23 cellular contexts compared by ENCODE assay signal in the genomic region with DNA sequence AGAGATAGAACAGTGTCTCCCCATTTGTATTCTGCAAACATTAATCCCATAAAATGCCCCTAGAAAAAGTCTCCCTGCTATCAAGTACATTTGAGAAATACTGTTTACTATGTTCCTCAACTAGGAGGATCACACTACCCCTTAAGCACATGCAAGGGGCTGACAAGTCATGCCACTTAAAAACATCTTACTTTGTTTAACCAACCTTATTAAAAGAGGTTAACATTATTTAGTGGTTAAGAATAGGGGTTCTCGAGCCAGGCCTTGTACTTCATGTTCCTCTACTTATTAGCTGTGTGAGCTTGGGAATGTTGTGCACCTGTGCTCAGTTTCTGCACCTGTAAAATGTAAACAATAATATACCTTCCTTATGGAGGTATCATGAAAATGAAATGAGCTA.
DNase-seq lines count a peak whose midpoint lies in the region; ATAC-seq, FAIRE-seq and TF ChIP-seq lines count a peak whose summit lies in the region.
"Had no signal": no experiment of that assay in that cellular context is flagged by ENCODE, and none has a peak within 500 bp of the region (broad histone marks: within the 10 kb centered on the region; RNA-seq: fewer than 3 reads in every experiment).

No MANE protein-coding gene starts in this region.

- WGBS in transverse colon (ENCODE audit: low coverage in 1 of 2), 2 donors = 84 to 100% methylated on average over 1 of the region's 1 CpG

- H3K9ac ChIP-seq in Loucy (ENCODE audit: low read depth, low read length, poor library complexity, severe bottlenecking) = no peak overlapping the region
- H3K9ac ChIP-seq: BLaER1 treated with 17β-estradiol and CSF1 and Interleukin-3, amounts not matched to agents 10 nM and 100 nM had no signal

- H3K4me2 ChIP-seq in Loucy (ENCODE audit: low read depth, low read length, poor library complexity, severe bottlenecking) = peak overlapping the region; percentile 34
- H3K4me2 ChIP-seq: A549; BLaER1 treated with 17β-estradiol and CSF1 and Interleukin-3, amounts not matched to agents 10 nM and 100 nM had no signal

- DNase-seq in GM19239 (ENCODE audit: insufficient read length, low spot score) = no peak
- no peak for DNase-seq in left lung
- peak; percentile 7 for DNase-seq in renal cortical epithelial cell (ENCODE audit: low read depth)
- no peak for DNase-seq in transverse colon
- no peak for DNase-seq in NCI-H146 treated with DMSO at 0.1 percent for 48 hours (lab: John Stamatoyannopoulos, UW; ENCODE audit: unreplicated experiment)
- no peak for DNase-seq in stimulated activated CD8-positive, alpha-beta memory T cell treated with anti-CD3 and anti-CD28 coated beads, Interleukin-4, amount 100 ng/mL, for 48 hours
- DNase-seq: 8988T; ACHN; AML-193; BE2C; CD4-positive, alpha-beta T cell; CD8-positive, alpha-beta memory T cell; DMS 273 treated with DMSO at 0.1 percent for 48 hours; DMS79; GDM1; GOT3 had no signal

- TF ChIP-seq EP300 in transverse colon (IDR thresholded peaks at IDR 0.05; ENCODE audit: low read depth) = no peak

- peaks cover 42% of the 10 kb centered on the region for H3K4me1 ChIP-seq in Loucy (ENCODE audit: insufficient read depth, low read length, poor library complexity, severe bottlenecking)
- H3K4me1 ChIP-seq in left lung = no peaks in the 10 kb centered on the region
- H3K4me1 ChIP-seq in transverse colon = no peaks in the 10 kb centered on the region
- H3K4me1 ChIP-seq: A549, BE2C, HAP-1 had no signal

- H3K9me2 ChIP-seq in Loucy (replicated peaks; ENCODE audit: low read depth, low read length) = no peaks in the 10 kb centered on the region

- H3K9me3 ChIP-seq in Loucy (ENCODE audit: insufficient read depth, low read depth, low read length) (no peaks in the 10 kb centered on the region; the same call in 1 of the 2 replicates), left lung (peaks cover 0 to 5% of the 10 kb centered on the region in 2 donors), transverse colon (no peaks in the 10 kb centered on the region)
- H3K9me3 ChIP-seq: A549; BE2C; BLaER1 treated with 17β-estradiol and CSF1 and Interleukin-3, amounts not matched to agents 10 nM and 100 nM; HAP-1 had no signal

- no peak overlapping the region for H2AFZ ChIP-seq in Loucy (ENCODE audit: low read length)

- ATAC-seq in left lung = peak; percentile 83
- no peak for ATAC-seq in HG03457 (IDR thresholded peaks at IDR 0.05; ENCODE audit: unreplicated experiment)
- ATAC-seq: A549, GM12878 had no signal

- in situ Hi-C loops in transverse colon (cut with MboI; ENCODE audit: low pct_ligation_motif_present in 1 of 4, low pct_unique_long_range_greater_than_20kb in 1 of 4, low sequenced_read_pairs in 3 of 4) = no loop called here

- H3K79me2 ChIP-seq in Loucy (ENCODE audit: insufficient read depth, low read length) = peaks cover 62% of the 10 kb centered on the region

- H3F3A ChIP-seq in Loucy (ENCODE audit: low read depth) = no peaks in the 10 kb centered on the region

- intact Hi-C loops in left lung (cut with DNase I) (no loop called here), transverse colon (cut with DNase I; ENCODE audit: low total_unique reads) (no loop called here)

- FAIRE-seq in GM19239 (lab: Jason Lieb, UNC) = peak; percentile 59
- FAIRE-seq: A549, D721Med, GM12878 had no signal

- TF ChIP-seq POLR2A in transverse colon (IDR thresholded peaks at IDR 0.05) = no peak

- TF ChIP-seq CTCF in Loucy (conservative IDR thresholded peaks at IDR 0.05; ENCODE audit: low read length) (no peak), left lung (IDR thresholded peaks at IDR 0.05) (no peak), transverse colon (IDR thresholded peaks at IDR 0.05) (no peak)

- no peak overlapping the region for H3K4me3 ChIP-seq in Loucy (ENCODE audit: low read length, poor library complexity, severe bottlenecking)
- no peak overlapping the region for H3K4me3 ChIP-seq in left lung
- no peak overlapping the region for H3K4me3 ChIP-seq in transverse colon
- H3K4me3 ChIP-seq: A549; BLaER1 treated with 17β-estradiol and CSF1 and Interleukin-3, amounts not matched to agents 10 nM and 100 nM; GM12878; HAP-1 had no signal

- H3K27ac ChIP-seq in left lung (peak overlapping the region in 1 of 2 donors; percentile 54), transverse colon (no peak overlapping the region)
- H3K27ac ChIP-seq: A549; BLaER1 treated with 17β-estradiol and CSF1 and Interleukin-3, amounts not matched to agents 10 nM and 100 nM had no signal

- H3K36me3 ChIP-seq in Loucy (ENCODE audit: insufficient read depth, low read length) (no peaks in the 10 kb centered on the region), left lung (no peaks in the 10 kb centered on the region), transverse colon (no peaks in the 10 kb centered on the region)
- H3K36me3 ChIP-seq: BE2C; BLaER1 treated with 17β-estradiol and CSF1 and Interleukin-3, amounts not matched to agents 10 nM and 100 nM; HAP-1 had no signal

- H3K27me3 ChIP-seq in Loucy (ENCODE audit: insufficient read depth, low read length, poor library complexity, severe bottlenecking) (no peaks in the 10 kb centered on the region), left lung (no peaks in the 10 kb centered on the region), transverse colon (no peaks in the 10 kb centered on the region)
- H3K27me3 ChIP-seq: BE2C; BLaER1 treated with 17β-estradiol and CSF1 and Interleukin-3, amounts not matched to agents 10 nM and 100 nM had no signal

- no peaks in the 10 kb centered on the region for H4K20me1 ChIP-seq in Loucy (ENCODE audit: insufficient read depth, low read length, poor library complexity, severe bottlenecking)
- H4K20me1 ChIP-seq: BLaER1 treated with 17β-estradiol and CSF1 and Interleukin-3, amounts not matched to agents 10 nM and 100 nM had no signal
